Comparison of ENCODE assay signal across 1 cellular context in genomic region chr6:157728183-157728881, GRCh38.
TF ChIP-seq lines count a peak whose summit lies in the region.

No MANE protein-coding gene starts in this region.

TF ChIP-seq in HepG2, 621 proteins besides CTCF, POLR2A, EP300 and RAD21 (continued from another document and continues in another):
- TF ChIP-seq NFAT5 (CRISPR knock-in tag; IDR thresholded peaks at IDR 0.05), result no peak
- TF ChIP-seq ZNF580 (CRISPR knock-in tag; IDR thresholded peaks at IDR 0.05; ENCODE audit: borderline replicate concordance, low read depth), result peak; percentile 82; the same call in 1 of the 2 replicates
- TF ChIP-seq POGZ (CRISPR knock-in tag; IDR thresholded peaks at IDR 0.05), result peak; percentile 89
- TF ChIP-seq HOXA3 (CRISPR knock-in tag; IDR thresholded peaks at IDR 0.05), result peak; percentile 93
- TF ChIP-seq ZFP1 (CRISPR knock-in tag; IDR thresholded peaks at IDR 0.05), result peak; percentile 77
- TF ChIP-seq NFYB (CRISPR knock-in tag; IDR thresholded peaks at IDR 0.05), result peak; percentile 57
- 0 out of 2 replicates have a peak, but pooled peaks have one; percentile 83 for TF ChIP-seq FOXO4 (CRISPR knock-in tag; conservative IDR thresholded peaks at IDR 0.05)
- peak; percentile 58; the same call in 1 of the 2 replicates for TF ChIP-seq YEATS2 (CRISPR knock-in tag; IDR thresholded peaks at IDR 0.05; ENCODE audit: borderline replicate concordance)
- TF ChIP-seq ZMYM2 (CRISPR knock-in tag; IDR thresholded peaks at IDR 0.05), result peak; percentile 84; the same call in 1 of the 2 replicates
- TF ChIP-seq ZBTB43 (CRISPR knock-in tag; conservative IDR thresholded peaks at IDR 0.05), result no peak
- peak; percentile 91; the same call in 1 of the 2 replicates for TF ChIP-seq ZNF878 (CRISPR knock-in tag; IDR thresholded peaks at IDR 0.05)
- peak; percentile 99 for TF ChIP-seq GATAD2A (CRISPR knock-in tag; IDR thresholded peaks at IDR 0.05)
- TF ChIP-seq CEBPB (IDR thresholded peaks at IDR 0.05; ENCODE audit: borderline replicate concordance, low read depth, low read length), result peak; percentile 45; the same call in 1 of the 2 replicates
- TF ChIP-seq ZMYM3 (CRISPR knock-in tag; IDR thresholded peaks at IDR 0.05), result peak; percentile 69
- TF ChIP-seq KLF15 (CRISPR knock-in tag; IDR thresholded peaks at IDR 0.05; ENCODE audit: borderline replicate concordance), result no peak
- TF ChIP-seq ZNF317 (CRISPR knock-in tag; IDR thresholded peaks at IDR 0.05), result peak; percentile 82; the same call in 1 of the 2 replicates
- TF ChIP-seq FOXO1 (CRISPR knock-in tag; IDR thresholded peaks at IDR 0.05), result peak; percentile 68; the same call in 1 of the 2 replicates
- no peak for TF ChIP-seq ZNF296 (CRISPR knock-in tag; conservative IDR thresholded peaks at IDR 0.05)
- peak; percentile 73 for TF ChIP-seq IKZF5 (CRISPR knock-in tag; IDR thresholded peaks at IDR 0.05)
- TF ChIP-seq FOXP4 (CRISPR knock-in tag; IDR thresholded peaks at IDR 0.05), result peak; percentile 88
- TF ChIP-seq NR2F1 (CRISPR knock-in tag; IDR thresholded peaks at IDR 0.05), result peak; percentile 46 to 72; a peak in 3 of 4 replicates
- peak; percentile 80; the same call in 1 of the 2 replicates for TF ChIP-seq HOXA5 (CRISPR knock-in tag; IDR thresholded peaks at IDR 0.05)
- TF ChIP-seq KLF6 (CRISPR knock-in tag; IDR thresholded peaks at IDR 0.05), result 0 out of 2 replicates have a peak, but pooled peaks have one; percentile 55
- no peak for TF ChIP-seq TRAFD1 (CRISPR knock-in tag; IDR thresholded peaks at IDR 0.05; ENCODE audit: borderline replicate concordance)
- TF ChIP-seq GMEB1 (CRISPR knock-in tag; IDR thresholded peaks at IDR 0.05; ENCODE audit: borderline replicate concordance), result 0 out of 2 replicates have a peak, but pooled peaks have one; percentile 37
- peak; percentile 66; the same call in 1 of the 2 replicates for TF ChIP-seq TCF7 (IDR thresholded peaks at IDR 0.05; ENCODE audit: low read depth)
- TF ChIP-seq PAXIP1 (CRISPR knock-in tag; conservative IDR thresholded peaks at IDR 0.05), result peak; percentile 95
- peak; percentile 46; the same call in 1 of the 2 replicates for TF ChIP-seq NR2F6 (IDR thresholded peaks at IDR 0.05)
- TF ChIP-seq NR2F6 (CRISPR knock-in tag; IDR thresholded peaks at IDR 0.05), result peak; percentile 80
- TF ChIP-seq FOXP1 (IDR thresholded peaks at IDR 0.05), result peak; percentile 83
- peak; percentile 85 for TF ChIP-seq FOXP1 (CRISPR knock-in tag; IDR thresholded peaks at IDR 0.05)
- TF ChIP-seq KMT2B (CRISPR knock-in tag; IDR thresholded peaks at IDR 0.05), result peak; percentile 57
- peak; percentile 64; the same call in 1 of the 2 replicates for TF ChIP-seq TBX3 (IDR thresholded peaks at IDR 0.05; ENCODE audit: borderline replicate concordance)
- TF ChIP-seq ZNF850 (CRISPR knock-in tag; conservative IDR thresholded peaks at IDR 0.05), result no peak
- no peak for TF ChIP-seq ZFP36L2 (CRISPR knock-in tag; IDR thresholded peaks at IDR 0.05)
- TF ChIP-seq ZZZ3 (CRISPR knock-in tag; IDR thresholded peaks at IDR 0.05; ENCODE audit: borderline replicate concordance), result 0 out of 2 replicates have a peak, but pooled peaks have one; percentile 34
- peak; percentile 98 for TF ChIP-seq ATF7 (IDR thresholded peaks at IDR 0.05)
- peak; percentile 95 for TF ChIP-seq ATF7 (CRISPR knock-in tag; IDR thresholded peaks at IDR 0.05)
